Comparison of ENCODE assay signal across 13 cellular contexts in the genomic region with DNA sequence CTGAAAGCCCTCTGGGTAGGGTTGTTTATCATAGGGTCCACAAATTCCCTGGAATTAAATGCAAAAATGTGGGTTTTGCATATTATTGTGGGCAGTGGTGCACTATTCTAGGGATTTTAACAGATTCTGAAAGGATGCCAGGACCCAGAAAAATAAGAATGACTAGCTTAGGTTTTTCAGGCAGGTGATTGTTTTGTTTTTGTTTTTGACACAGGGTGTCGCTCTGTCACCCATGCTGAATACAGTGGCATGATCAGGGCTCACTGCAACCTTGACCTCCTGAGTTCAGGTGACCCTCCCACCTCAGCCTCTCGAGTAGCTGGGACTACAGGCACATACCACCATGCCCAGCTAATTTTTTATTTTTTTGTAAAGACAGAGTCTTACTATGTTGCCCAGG. TPM values are rescaled to one million over a fixed set of nuclear protein-coding genes. Genes with fewer than 3 reads are reported as not detected.
A peak's percentile ranks its signal among the peaks of the same experiment; 100 is the strongest.
DNase-seq lines count a peak whose midpoint lies in the region; ATAC-seq and TF ChIP-seq lines count a peak whose summit lies in the region.
"Had no signal": no experiment of that assay in that cellular context is flagged by ENCODE, and none has a peak within 500 bp of the region (broad histone marks: within the 10 kb centered on the region; RNA-seq: fewer than 3 reads in every experiment).

No MANE protein-coding gene starts in this region.

- H3K4me3 Mint-ChIP-seq in Calu3 (ENCODE audit: low read depth, unreplicated experiment), result peak overlapping the region; percentile 28
- H3K4me3 Mint-ChIP-seq in activated CD8-positive, alpha-beta memory T cell treated with anti-CD3 and anti-CD28 coated beads, Interleukin-2, amount 10 ng/mL, durations not matched to agents 7 days and 5 days, result no peak overlapping the region

- no peaks in the 10 kb centered on the region for H3K27me3 ChIP-seq in RWPE2 (ENCODE audit: insufficient read depth, poor library complexity, severe bottlenecking)
- H3K27me3 ChIP-seq in gastroesophageal sphincter, result no peaks in the 10 kb centered on the region
- H3K27me3 ChIP-seq in aorta (ENCODE audit: control insufficient read depth in 1 of 2, insufficient read depth in 2 of 2, low read length in 1 of 2), result no peaks in the 10 kb centered on the region
- H3K27me3 ChIP-seq in right cardiac atrium (ENCODE audit: control insufficient read depth, insufficient read depth), result no peaks in the 10 kb centered on the region
- H3K27me3 ChIP-seq: spleen had no signal

- peaks cover 39% of the 10 kb centered on the region for H3K36me3 ChIP-seq in RWPE2 (ENCODE audit: low read depth)
- no peaks in the 10 kb centered on the region for H3K36me3 ChIP-seq in gastroesophageal sphincter
- H3K36me3 ChIP-seq in aorta (ENCODE audit: control insufficient read depth in 1 of 2, insufficient read depth in 2 of 2, low read length in 1 of 2), result no peaks in the 10 kb centered on the region

- peaks cover 24% of the 10 kb centered on the region for H3K4me1 Mint-ChIP-seq in Calu3 (ENCODE audit: low read depth, unreplicated experiment)
- peaks cover 68% of the 10 kb centered on the region for H3K4me1 Mint-ChIP-seq in activated CD8-positive, alpha-beta memory T cell treated with anti-CD3 and anti-CD28 coated beads, Interleukin-2, amount 10 ng/mL, durations not matched to agents 7 days and 5 days

- TF ChIP-seq POLR2A in gastroesophageal sphincter (IDR thresholded peaks at IDR 0.05), result no peak

- DNase-seq in Calu3 (no peak), RWPE2 (ENCODE audit: low spot score) (no peak), retinal pigment epithelial cell (ENCODE audit: low read depth) (no peak), aorta (no peak), right cardiac atrium (no peak)
- DNase-seq in activated CD8-positive, alpha-beta memory T cell treated with anti-CD3 and anti-CD28 coated beads, Interleukin-2, amount 10 ng/mL, durations not matched to agents 7 days and 5 days, result no peak
- DNase-seq: activated CD4-positive, alpha-beta T cell treated with anti-CD3 and anti-CD28 coated beads, Interleukin-2, amount 50 U/mL, for 1 hour; SHP77 treated with DMSO at 0.1 percent for 48 hours; spleen had no signal

- H3K27ac Mint-ChIP-seq in Calu3 (ENCODE audit: unreplicated experiment), result peak overlapping the region; percentile 57
- H3K27ac Mint-ChIP-seq in activated CD8-positive, alpha-beta memory T cell treated with anti-CD3 and anti-CD28 coated beads, Interleukin-2, amount 10 ng/mL, durations not matched to agents 7 days and 5 days, result no peak overlapping the region

- H3K4me3 ChIP-seq in RWPE2 (ENCODE audit: severe bottlenecking) (no peak overlapping the region), gastroesophageal sphincter (no peak overlapping the region), retinal pigment epithelial cell (ENCODE audit: low read length) (no peak overlapping the region), aorta (ENCODE audit: low read length in 2 of 2) (no peak overlapping the region), right cardiac atrium (ENCODE audit: low read length) (no peak overlapping the region)
- H3K4me3 ChIP-seq: spleen had no signal

- no peaks in the 10 kb centered on the region for H3K27me3 Mint-ChIP-seq in Calu3 (ENCODE audit: unreplicated experiment)
- H3K27me3 Mint-ChIP-seq in activated CD8-positive, alpha-beta memory T cell treated with anti-CD3 and anti-CD28 coated beads, Interleukin-2, amount 10 ng/mL, durations not matched to agents 7 days and 5 days, result no peaks in the 10 kb centered on the region

- no TSS peak for BruUV-seq in Calu3 (replicated peaks; lab: Mats Ljungman, UMichigan)

- 100% methylated on average over 1 to 2 of the region's 2 CpGs for WGBS in gastroesophageal sphincter (ENCODE audit: low coverage in 1 of 2), 2 donors
- 80 to 92% methylated on average over 2 of the region's 2 CpGs for WGBS in aorta, 2 donors
- 84% methylated on average over 2 of the region's 2 CpGs for WGBS in right cardiac atrium

- intact Hi-C loops in Calu3 (cut with micrococcal nuclease; ENCODE audit: unreplicated experiment) (no loop called here), aorta (cut with DNase I) (no loop called here), right cardiac atrium (cut with DNase I) (no loop called here)

- TF ChIP-seq EP300 in gastroesophageal sphincter (IDR thresholded peaks at IDR 0.05), result no peak

- CTCF ChIA-PET in Calu3 (lab: Charles Lee), result interaction anchor here (0.6 to 1.4 kb wide), 6 partner anchors 10 to 654 kb away, joined by 3 to 4 read pairs (median 4); no protein-coding TSS in a partner anchor
- CTCF ChIA-PET in activated CD8-positive, alpha-beta memory T cell treated with anti-CD3 and anti-CD28 coated beads, Interleukin-2, amount 10 ng/mL, durations not matched to agents 7 days and 5 days (lab: Charles Lee), result interaction anchor here (0.6 to 2.4 kb wide), 4 partner anchors 9 to 47 kb away, joined by 3 to 8 read pairs (median 5); no protein-coding TSS in a partner anchor

- H3K9me3 Mint-ChIP-seq in Calu3 (ENCODE audit: low read depth, unreplicated experiment), result no peaks in the 10 kb centered on the region
- H3K9me3 Mint-ChIP-seq in activated CD8-positive, alpha-beta memory T cell treated with anti-CD3 and anti-CD28 coated beads, Interleukin-2, amount 10 ng/mL, durations not matched to agents 7 days and 5 days (ENCODE audit: low read depth), result no peaks in the 10 kb centered on the region

- peak overlapping the region; percentile 93 for H3K27ac ChIP-seq in RWPE2 (ENCODE audit: poor library complexity, severe bottlenecking)
- peak overlapping the region in 3 of 4 donors; percentile 49 to 66 (median 55) for H3K27ac ChIP-seq in gastroesophageal sphincter
- peak overlapping the region in 1 of 2 donors; percentile 14 for H3K27ac ChIP-seq in aorta (ENCODE audit: low read depth in 1 of 2, low read length in 2 of 2)
- H3K27ac ChIP-seq in right cardiac atrium (ENCODE audit: low read length), result no peak overlapping the region
- H3K27ac ChIP-seq: spleen had no signal

- no peak for TF ChIP-seq CTCF in Calu3 (IDR thresholded peaks at IDR 0.05; ENCODE audit: unreplicated experiment)
- TF ChIP-seq CTCF in RWPE2 (IDR thresholded peaks at IDR 0.05; ENCODE audit: poor library complexity, severe bottlenecking), result peak; percentile 34
- no peak for TF ChIP-seq CTCF in gastroesophageal sphincter (IDR thresholded peaks at IDR 0.05)
- peak; percentile 13 for TF ChIP-seq CTCF in retinal pigment epithelial cell (conservative IDR thresholded peaks at IDR 0.05; ENCODE audit: low read depth, low read length)

- ATAC-seq in RWPE2 (ENCODE audit: low read depth) (no peak), gastroesophageal sphincter (no peak), aorta (ENCODE audit: low FRiP score) (no peak), right cardiac atrium (no peak), HG03196 (IDR thresholded peaks at IDR 0.05; ENCODE audit: unreplicated experiment) (no peak)
- ATAC-seq in activated CD8-positive, alpha-beta memory T cell treated with anti-CD3 and anti-CD28 coated beads, Interleukin-2, amount 10 ng/mL, durations not matched to agents 7 days and 5 days, result no peak

- H3K9me3 ChIP-seq in RWPE2 (ENCODE audit: severe bottlenecking), result no peaks in the 10 kb centered on the region
- no peaks in the 10 kb centered on the region for H3K9me3 ChIP-seq in gastroesophageal sphincter
- no peaks in the 10 kb centered on the region for H3K9me3 ChIP-seq in aorta (ENCODE audit: control insufficient read depth, low read length)
- H3K9me3 ChIP-seq in right cardiac atrium (ENCODE audit: control insufficient read depth, low read length), result no peaks in the 10 kb centered on the region
- H3K9me3 ChIP-seq: spleen had no signal

- H3K4me1 ChIP-seq in RWPE2 (ENCODE audit: insufficient read depth, poor library complexity, severe bottlenecking) (peaks cover 17% of the 10 kb centered on the region), gastroesophageal sphincter (peaks cover 0 to 11% (median 0%) of the 10 kb centered on the region in 3 donors), aorta (ENCODE audit: control insufficient read depth in 1 of 2, insufficient read depth in 2 of 2, low read length in 2 of 2) (peaks cover 0 to 2% of the 10 kb centered on the region in 2 donors), right cardiac atrium (ENCODE audit: control insufficient read depth, insufficient read depth, low read length) (no peaks in the 10 kb centered on the region)

- peaks cover 15% of the 10 kb centered on the region for H3K36me3 Mint-ChIP-seq in Calu3 (ENCODE audit: insufficient read depth, unreplicated experiment)
- H3K36me3 Mint-ChIP-seq in activated CD8-positive, alpha-beta memory T cell treated with anti-CD3 and anti-CD28 coated beads, Interleukin-2, amount 10 ng/mL, durations not matched to agents 7 days and 5 days, result peaks cover 59% of the 10 kb centered on the region

RNA-seq across cellular contexts. Expression of a gene that starts 19.2 kb away (rescaled TPM):
- 34.0 and 45.3 TPM in 2 replicates for total RNA-seq in Calu3 (2022)
- 1 to 10 TPM; 2.1 to 3.5 (median 2.4) TPM for total RNA-seq in gastroesophageal sphincter
- total RNA-seq in aorta, result 1 to 10 TPM; 5.5 to 6.5 TPM
- 10 to 100 TPM in 1 of 2 donors, under 1 TPM in 1; 0.72 to 12.3 TPM for polyA plus RNA-seq in aorta
- total RNA-seq in right cardiac atrium, result 1 to 10 TPM in 3 of 4 donors, under 1 TPM in 1; 0.91 to 2.2 (median 1.7) TPM
- polyA plus RNA-seq in right cardiac atrium, result 0.25 TPM
- 10 to 100 TPM; 43.9 to 47.9 TPM for total RNA-seq in activated CD8-positive, alpha-beta memory T cell treated with anti-CD3 and anti-CD28 coated beads, Interleukin-2, amount 10 ng/mL, durations not matched to agents 7 days and 5 days

RNA-seq across cellular contexts. Expression of a gene that starts 25.5 kb away (rescaled TPM):
- not detected in 2 replicates for total RNA-seq in Calu3 (2022)
- total RNA-seq in gastroesophageal sphincter, result not detected
- total RNA-seq in aorta, result not detected
- not detected for polyA plus RNA-seq in aorta
- under 1 TPM in 1 of 4 donors, not detected in 3; 0.26 TPM for total RNA-seq in right cardiac atrium
- polyA plus RNA-seq in right cardiac atrium, result not detected
- total RNA-seq in activated CD8-positive, alpha-beta memory T cell treated with anti-CD3 and anti-CD28 coated beads, Interleukin-2, amount 10 ng/mL, durations not matched to agents 7 days and 5 days, result not detected
- total RNA-seq: lung microvascular endothelial cell, spleen had no signal
- polyA plus RNA-seq: BJ had no signal

RNA-seq across cellular contexts. Expression of a gene that starts 48.0 kb away (rescaled TPM):
- not detected in 2 replicates for total RNA-seq in Calu3 (2022)
- total RNA-seq in gastroesophageal sphincter, result 1 to 10 TPM in 3 of 4 donors, under 1 TPM in 1; 0.62 to 5.4 (median 2.0) TPM
- 10 to 100 TPM in 1 of 2 donors, 1 to 10 TPM in 1; 9.4 to 11.7 TPM for total RNA-seq in aorta
- polyA plus RNA-seq in aorta, result 1 to 10 TPM; 1.4 to 4.6 TPM
- total RNA-seq in right cardiac atrium, result 1 to 10 TPM; 2.5 to 4.5 (median 3.2) TPM
- polyA plus RNA-seq in right cardiac atrium, result 1.8 TPM
- total RNA-seq in activated CD8-positive, alpha-beta memory T cell treated with anti-CD3 and anti-CD28 coated beads, Interleukin-2, amount 10 ng/mL, durations not matched to agents 7 days and 5 days, result 100 to 1,000 TPM; 109 to 147 TPM
- total RNA-seq: lung microvascular endothelial cell had no signal
- polyA plus RNA-seq: BJ had no signal

RNA-seq across cellular contexts. Expression of a gene that starts 52.6 kb away (rescaled TPM):
- total RNA-seq in Calu3 (2022) (0.76 and 1.1 TPM in 2 replicates), gastroesophageal sphincter (1 to 10 TPM in 1 of 4 donors, under 1 TPM in 3; 0.27 to 5.3 (median 0.76) TPM), aorta (1 to 10 TPM; 1.4 to 3.2 TPM), right cardiac atrium (under 1 TPM; 0.23 to 0.50 (median 0.24) TPM)
- polyA plus RNA-seq in aorta (1 to 10 TPM in 1 of 2 donors, under 1 TPM in 1; 0.36 to 6.1 TPM), right cardiac atrium (0.02 TPM)
- 1 to 10 TPM; 9.1 to 9.2 TPM for total RNA-seq in activated CD8-positive, alpha-beta memory T cell treated with anti-CD3 and anti-CD28 coated beads, Interleukin-2, amount 10 ng/mL, durations not matched to agents 7 days and 5 days

Comparison
In these comparisons a context has a peak if more than half of its experiments do, and no peak if none do; other contexts are left out.
1. CTCF ChIP-seq: peak in RWPE2 (single experiment) and retinal pigment epithelial cell (single experiment); none in Calu3 (single experiment) and gastroesophageal sphincter (0 of 4).
2. RNA of a gene that starts 48.0 kb away (total RNA-seq): 109 to 147 TPM in activated CD8-positive, alpha-beta memory T cell treated with anti-CD3 and anti-CD28 coated beads, Interleukin-2, amount 10 ng/mL, durations not matched to agents 7 days and 5 days; 9.4 to 11.7 TPM in aorta, 2.5 to 4.5 TPM in right cardiac atrium, 0.62 to 5.4 TPM in gastroesophageal sphincter and not detected in Calu3; every median in the first group is over 4 times any median in the second.